ENCODE assay signal across 32 cellular contexts in genomic region chr2:203835420-203835819, GRCh38. TPM values are rescaled to one million over a fixed set of nuclear protein-coding genes. Genes with fewer than 3 reads are reported as not detected.
"Had no signal": no experiment of that assay in that cellular context is flagged by ENCODE, and none has a peak within 500 bp of the region (broad histone marks: within the 10 kb centered on the region; RNA-seq: fewer than 3 reads in every experiment).

No MANE protein-coding gene starts in this region.

- H3K9ac ChIP-seq: parathyroid adenoma had no signal

- DNase-seq: dermis blood vessel endothelial cell; effector memory CD4-positive, alpha-beta T cell; foreskin fibroblast; heart left ventricle; kidney; mucosa of descending colon; naive B cell; stimulated activated CD4-positive, alpha-beta T cell treated with anti-CD3 and anti-CD28 coated beads, Interleukin-12 subunit alpha, Interleukin-12 subunit beta, amount 100 ng/mL, for 4 hours; stimulated activated CD4-positive, alpha-beta T cell treated with anti-CD3 and anti-CD28 coated beads, Interleukin-1b, Interleukin-23, amount 100 ng/mL, for 48 hours; stimulated activated CD4-positive, alpha-beta T cell treated with anti-CD3 and anti-CD28 coated beads, Interleukin-4, amount 100 ng/mL, for 1 hour; stimulated activated CD8-positive, alpha-beta memory T cell treated with anti-CD3 and anti-CD28 coated beads, Interleukin-4, amount 100 ng/mL, for 48 hours; stimulated activated naive CD4-positive, alpha-beta T cell treated with Interleukin-2 at 50 U/mL for 16 hours; stomach; thyroid gland; trophoblast cell had no signal

- FAIRE-seq: endometrium, kidney had no signal

- H3K27me3 ChIP-seq: gastroesophageal sphincter, heart left ventricle, hepatocyte, stomach, thyroid gland, vagina had no signal

- H3K4me3 ChIP-seq: coronary artery, gastroesophageal sphincter, heart left ventricle, hepatocyte, mucosa of descending colon, smooth muscle cell, stomach, thyroid gland, vagina had no signal

- H3K4me3 Mint-ChIP-seq: memory B cell; mesothelial cell of epicardium; naive B cell; natural killer cell treated with Interleukin-12 subunit alpha and Interleukin-12 subunit beta and Interleukin-15 and Interleukin-18, amount 100 ng/mL, for 72 hours; neural crest cell had no signal

- H3K4me2 ChIP-seq: hepatocyte, smooth muscle cell had no signal

- H3K9me3 ChIP-seq: gastroesophageal sphincter, heart left ventricle, mucosa of descending colon, stomach, thyroid gland, vagina had no signal

- H2AFZ ChIP-seq: hepatocyte, parathyroid adenoma had no signal

- H3K27ac Mint-ChIP-seq: memory B cell; mesothelial cell of epicardium; naive B cell; natural killer cell treated with Interleukin-12 subunit alpha and Interleukin-12 subunit beta and Interleukin-15 and Interleukin-18, amount 100 ng/mL, for 72 hours; progenitor cell of endocrine pancreas had no signal

- H3K36me3 Mint-ChIP-seq: memory B cell; mesothelial cell of epicardium; naive B cell; natural killer cell treated with Interleukin-12 subunit alpha and Interleukin-12 subunit beta and Interleukin-15 and Interleukin-18, amount 100 ng/mL, for 72 hours had no signal

- H3K79me2 ChIP-seq: hepatocyte, parathyroid adenoma had no signal

- H3K36me3 ChIP-seq: gastroesophageal sphincter, heart left ventricle, stomach, thyroid gland, vagina had no signal

- H3K27ac ChIP-seq: coronary artery, gastroesophageal sphincter, heart left ventricle, hepatocyte, parathyroid adenoma, stomach, thyroid gland, vagina had no signal

- H3K4me1 ChIP-seq: gastroesophageal sphincter, heart left ventricle, parathyroid adenoma, stomach, thyroid gland, vagina had no signal

- H3K9me3 Mint-ChIP-seq: memory B cell; mesothelial cell of epicardium; natural killer cell treated with Interleukin-12 subunit alpha and Interleukin-12 subunit beta and Interleukin-15 and Interleukin-18, amount 100 ng/mL, for 72 hours had no signal

- H3K4me1 Mint-ChIP-seq: mesothelial cell of epicardium, naive B cell, neural crest cell had no signal

- ATAC-seq: gastroesophageal sphincter; heart left ventricle; left lobe of liver; natural killer cell treated with Interleukin-12 subunit alpha and Interleukin-12 subunit beta and Interleukin-15 and Interleukin-18, amount 100 ng/mL, for 72 hours; sciatic nerve had no signal

RNA-seq across cellular contexts. Expression of gene CTLA4, which starts 32.2 kb away (rescaled TPM):
- total RNA-seq: hepatocyte, mesothelial cell of epicardium, osteoblast, progenitor cell of endocrine pancreas, smooth muscle cell, temporal lobe had no signal
- polyA plus RNA-seq: hepatocyte, liver, smooth muscle cell had no signal
